14 cellular contexts compared by ENCODE assay signal in the genomic region with DNA sequence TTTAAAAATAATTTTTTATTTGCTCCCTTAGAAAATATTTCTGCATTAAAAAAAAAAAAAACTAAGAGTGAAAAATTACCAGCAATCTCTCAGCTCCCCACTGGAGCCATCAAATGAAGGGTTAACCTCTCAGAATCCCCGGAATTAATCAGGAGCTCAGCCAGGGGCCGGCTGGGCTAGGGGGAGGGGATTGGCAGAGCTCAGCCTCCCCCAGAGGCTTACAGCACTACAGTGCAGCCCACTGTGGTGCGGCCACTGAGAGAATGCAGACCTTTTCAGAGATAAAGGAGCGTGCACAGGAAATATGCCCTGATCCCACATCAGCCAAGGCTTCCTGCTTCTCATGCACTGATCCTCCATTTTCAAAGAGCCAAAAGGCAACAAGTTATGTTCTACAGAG.
DNase-seq lines count a peak whose midpoint lies in the region; ATAC-seq and TF ChIP-seq lines count a peak whose summit lies in the region.
"Had no signal": no experiment of that assay in that cellular context is flagged by ENCODE, and none has a peak within 500 bp of the region (broad histone marks: within the 10 kb centered on the region; RNA-seq: fewer than 3 reads in every experiment).

No MANE protein-coding gene starts in this region.

- no peaks in the 10 kb centered on the region for H3K9me3 Mint-ChIP-seq in activated CD8-positive, alpha-beta memory T cell treated with anti-CD3 and anti-CD28 coated beads, Interleukin-2, amount 10 ng/mL, durations not matched to agents 7 days and 5 days (ENCODE audit: low read depth)

- no peak overlapping the region for H3K4me3 Mint-ChIP-seq in activated CD8-positive, alpha-beta memory T cell treated with anti-CD3 and anti-CD28 coated beads, Interleukin-2, amount 10 ng/mL, durations not matched to agents 7 days and 5 days
- H3K4me3 Mint-ChIP-seq: activated naive CD8-positive, alpha-beta T cell had no signal

- H3K36me3 Mint-ChIP-seq in activated CD8-positive, alpha-beta memory T cell treated with anti-CD3 and anti-CD28 coated beads, Interleukin-2, amount 10 ng/mL, durations not matched to agents 7 days and 5 days: no peaks in the 10 kb centered on the region
- H3K36me3 Mint-ChIP-seq: activated naive CD8-positive, alpha-beta T cell had no signal

- TF ChIP-seq CTCF in fibroblast of the aortic adventitia (IDR thresholded peaks at IDR 0.05; ENCODE audit: insufficient read depth, low read length): no peak

- DNase-seq in ELF-1 (ENCODE audit: low read depth, low spot score) (peak; percentile 78), SK-MEL-5 (ENCODE audit: low read depth, low spot score) (peak; percentile 24), fibroblast of the aortic adventitia (ENCODE audit: low read depth) (peak; percentile 70), midbrain (lab: John Stamatoyannopoulos, UW) (peak; percentile 37), MV-4-11 (lab: John Stamatoyannopoulos, UW) (no peak)
- no peak for DNase-seq in activated CD4-positive, alpha-beta T cell treated with anti-CD3 and anti-CD28 coated beads for 1 hour
- no peak for DNase-seq in activated CD8-positive, alpha-beta memory T cell treated with anti-CD3 and anti-CD28 coated beads for 24 hours
- no peak for DNase-seq in activated CD8-positive, alpha-beta memory T cell treated with anti-CD3 and anti-CD28 coated beads, Interleukin-2, amount 10 ng/mL, durations not matched to agents 7 days and 5 days
- DNase-seq: kidney, NCI-H446 treated with DMSO at 0.1 percent for 48 hours, pancreas had no signal

- no peaks in the 10 kb centered on the region for H3K4me1 Mint-ChIP-seq in activated CD8-positive, alpha-beta memory T cell treated with anti-CD3 and anti-CD28 coated beads, Interleukin-2, amount 10 ng/mL, durations not matched to agents 7 days and 5 days

- H3K27me3 Mint-ChIP-seq in activated CD8-positive, alpha-beta memory T cell treated with anti-CD3 and anti-CD28 coated beads, Interleukin-2, amount 10 ng/mL, durations not matched to agents 7 days and 5 days: no peaks in the 10 kb centered on the region

- no peak for ATAC-seq in activated CD8-positive, alpha-beta memory T cell treated with anti-CD3 and anti-CD28 coated beads, Interleukin-2, amount 10 ng/mL, durations not matched to agents 7 days and 5 days
- ATAC-seq: pancreas had no signal

- no peak overlapping the region for H3K27ac Mint-ChIP-seq in activated CD8-positive, alpha-beta memory T cell treated with anti-CD3 and anti-CD28 coated beads, Interleukin-2, amount 10 ng/mL, durations not matched to agents 7 days and 5 days
- H3K27ac Mint-ChIP-seq: activated naive CD8-positive, alpha-beta T cell had no signal

- CTCF ChIA-PET in activated CD8-positive, alpha-beta memory T cell treated with anti-CD3 and anti-CD28 coated beads, Interleukin-2, amount 10 ng/mL, durations not matched to agents 7 days and 5 days (lab: Charles Lee): interaction anchor here (1.5 kb wide), 1 partner anchor 27 kb away, joined by 4 read pairs; no protein-coding TSS in a partner anchor

- in situ Hi-C loops in SK-MEL-5 (cut with HindIII; ENCODE audit: low pct_unique_long_range_greater_than_20kb, low sequenced_read_pairs): no loop called here

- no peak overlapping the region for H3K4me3 ChIP-seq in fibroblast of the aortic adventitia (ENCODE audit: low read depth, low read length)
- H3K4me3 ChIP-seq: BLaER1 treated with 17β-estradiol and CSF1 and Interleukin-3, amounts not matched to agents 10 nM and 100 nM; pancreas; thoracic aorta had no signal

Comparison
In these comparisons a context has a peak if more than half of its experiments do, and no peak if none do; other contexts are left out.
1. DNase-seq: peak in ELF-1 (single experiment), SK-MEL-5 (single experiment), fibroblast of the aortic adventitia (single experiment) and midbrain (single experiment); none in activated CD4-positive, alpha-beta T cell treated with anti-CD3 and anti-CD28 coated beads for 1 hour (single experiment), activated CD8-positive, alpha-beta memory T cell treated with anti-CD3 and anti-CD28 coated beads for 24 hours (single experiment), MV-4-11 (single experiment) and activated CD8-positive, alpha-beta memory T cell treated with anti-CD3 and anti-CD28 coated beads, Interleukin-2, amount 10 ng/mL, durations not matched to agents 7 days and 5 days (single experiment).